Comparison of ENCODE assay signal across 21 cellular contexts in the genomic region with DNA sequence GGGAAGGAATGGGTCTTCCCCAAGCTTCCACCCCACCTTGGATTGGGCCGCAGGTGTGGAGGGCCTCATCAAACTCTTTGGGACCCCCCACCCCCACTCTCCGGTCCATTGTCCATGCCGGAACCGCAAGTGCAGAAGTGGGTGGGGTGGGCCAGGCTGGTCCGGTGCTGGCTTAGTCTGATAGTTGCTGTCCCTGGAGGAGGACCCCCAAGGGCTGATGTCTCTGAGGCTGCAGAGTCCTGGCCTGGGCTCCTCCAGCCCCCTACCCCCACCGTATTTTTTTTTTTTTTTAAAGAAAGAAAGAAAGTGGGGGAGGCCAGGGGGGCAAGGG. TPM values are rescaled to one million over a fixed set of nuclear protein-coding genes. Genes with fewer than 3 reads are reported as not detected.
A peak's percentile ranks its signal among the peaks of the same experiment; 100 is the strongest.
DNase-seq lines count a peak whose midpoint lies in the region; ATAC-seq, FAIRE-seq and TF ChIP-seq lines count a peak whose summit lies in the region.
"Had no signal": no experiment of that assay in that cellular context is flagged by ENCODE, and none has a peak within 500 bp of the region (broad histone marks: within the 10 kb centered on the region; RNA-seq: fewer than 3 reads in every experiment).

No MANE protein-coding gene starts in this region.

- H3K27me3 ChIP-seq in endothelial cell of umbilical vein (ENCODE audit: control insufficient read depth in 2 of 2, insufficient read depth in 2 of 2, low read length in 2 of 2) (no peaks in the 10 kb centered on the region), SJCRH30 (no peaks in the 10 kb centered on the region)
- H3K27me3 ChIP-seq: BE2C had no signal

- H3K4me1 ChIP-seq in endothelial cell of umbilical vein (ENCODE audit: control insufficient read depth, extremely low read depth, insufficient read depth, low read length): peaks cover 13% of the 10 kb centered on the region
- H3K4me1 ChIP-seq in SJCRH30: peaks cover 4% of the 10 kb centered on the region; the same call in 1 of the 2 replicates

- peak overlapping the region; percentile 53 for H3K27ac Mint-ChIP-seq in activated T-cell treated with anti-CD3 and anti-CD28 coated beads, Interleukin-2, amount 50 U/mL, for 24 hours

- peaks cover 59% of the 10 kb centered on the region for H3K36me3 Mint-ChIP-seq in activated T-cell treated with anti-CD3 and anti-CD28 coated beads, Interleukin-2, amount 50 U/mL, for 24 hours (ENCODE audit: low read depth)

- peaks cover 58% of the 10 kb centered on the region for H3K4me1 Mint-ChIP-seq in activated T-cell treated with anti-CD3 and anti-CD28 coated beads, Interleukin-2, amount 50 U/mL, for 24 hours (ENCODE audit: low read depth)

- DNase-seq in activated T-cell treated with anti-CD3 and anti-CD28 coated beads, Interleukin-2, amount 50 U/mL, for 24 hours: no peak
- no peak for DNase-seq in activated T-cell treated with anti-CD3 and anti-CD28 coated beads, Interleukin-2, amount 50 U/mL, for 1 hour
- DNase-seq in RWPE1 (ENCODE audit: low spot score) (no peak), endothelial cell of umbilical vein (ENCODE audit: low read depth, low spot score) (no peak), SJCRH30 (no peak)
- DNase-seq: BE2C; CD8-positive, alpha-beta memory T cell; Kasumi-1; MM.1S; NCI-H1092; NCI-H1436 treated with DMSO at 0.1 percent for 48 hours; NCI-H2029 treated with DMSO at 0.1 percent for 48 hours; NCI-H2171; NCI-H526; RPMI8226; SIG-M5 had no signal

- no peak for FAIRE-seq in endothelial cell of umbilical vein (lab: Jason Lieb, UNC)
- FAIRE-seq: A204.1, D721Med, GM12892 had no signal

- no peaks in the 10 kb centered on the region for H3K9me3 ChIP-seq in endothelial cell of umbilical vein (replicated peaks; ENCODE audit: control insufficient read depth, insufficient read depth, low read length)
- H3K9me3 ChIP-seq in SJCRH30 (replicated peaks): no peaks in the 10 kb centered on the region
- H3K9me3 ChIP-seq: BE2C had no signal

- no peak overlapping the region for H3K4me3 Mint-ChIP-seq in activated T-cell treated with anti-CD3 and anti-CD28 coated beads, Interleukin-2, amount 50 U/mL, for 24 hours

- H3K4me3 ChIP-seq in endothelial cell of umbilical vein (replicated peaks in 1 of 3; ENCODE audit: insufficient read depth in 1 of 3, low read depth in 1 of 3, low read length in 3 of 3): no peak overlapping the region
- no peak overlapping the region for H3K4me3 ChIP-seq in SJCRH30

- H3K27ac ChIP-seq in RWPE1 (peak overlapping the region; percentile 79), endothelial cell of umbilical vein (ENCODE audit: insufficient read depth, low read depth, low read length) (no peak overlapping the region), SJCRH30 (no peak overlapping the region)

- H3K9me3 Mint-ChIP-seq in activated T-cell treated with anti-CD3 and anti-CD28 coated beads, Interleukin-2, amount 50 U/mL, for 24 hours: no peaks in the 10 kb centered on the region
- H3K9me3 Mint-ChIP-seq: CD8-positive, alpha-beta memory T cell had no signal

- H3K4me2 ChIP-seq in endothelial cell of umbilical vein (ENCODE audit: insufficient read depth, low read length): no peak overlapping the region

- POLR2A ChIA-PET in RWPE1 (lab: Yijun Ruan, JAX; ENCODE audit: low non-redundant PET) (no interaction called here), endothelial cell of umbilical vein (lab: Charles Lee) (no interaction called here)

- H3K27me3 Mint-ChIP-seq in activated T-cell treated with anti-CD3 and anti-CD28 coated beads, Interleukin-2, amount 50 U/mL, for 24 hours: no peaks in the 10 kb centered on the region

- TSS peak; percentile 29 for BruUV-seq in endothelial cell of umbilical vein (replicated peaks; lab: Mats Ljungman, UMichigan)

- H3K9me1 ChIP-seq in endothelial cell of umbilical vein (replicated peaks; ENCODE audit: control insufficient read depth, extremely low read depth, insufficient read depth, low read length): no peaks in the 10 kb centered on the region

- TF ChIP-seq POLR2A in endothelial cell of umbilical vein (IDR thresholded peaks at IDR 0.05; ENCODE audit: low read depth, low read length): no peak

- no peaks in the 10 kb centered on the region for H3K79me2 ChIP-seq in endothelial cell of umbilical vein (ENCODE audit: control insufficient read depth, insufficient read depth, low read length)

- H2AFZ ChIP-seq in endothelial cell of umbilical vein (ENCODE audit: low read depth, low read length): no peak overlapping the region

- no peak overlapping the region for H3K9ac ChIP-seq in endothelial cell of umbilical vein (replicated peaks; ENCODE audit: extremely low read depth, insufficient read depth, low read length)

- peaks cover 8 to 31% of the 10 kb centered on the region in 2 experiments for H3K36me3 ChIP-seq in endothelial cell of umbilical vein (ENCODE audit: control insufficient read depth in 2 of 2, extremely low read depth in 1 of 2, insufficient read depth in 2 of 2, low read length in 2 of 2)
- peaks cover 40% of the 10 kb centered on the region for H3K36me3 ChIP-seq in SJCRH30

- no peak for ATAC-seq in HG02642 (IDR thresholded peaks at IDR 0.05; ENCODE audit: poor library complexity, unreplicated experiment)
- ATAC-seq: PC-3 had no signal

- intact Hi-C loops in endothelial cell of umbilical vein (cut with micrococcal nuclease): no loop called here

- TF ChIP-seq CTCF in RWPE1 (conservative IDR thresholded peaks at IDR 0.05; ENCODE audit: low read depth) (no peak), endothelial cell of umbilical vein (IDR thresholded peaks at IDR 0.05; ENCODE audit: extremely low read depth in 1 of 2, insufficient read depth in 1 of 2, low read depth in 1 of 2, low read length in 2 of 2) (no peak)

- CTCF ChIA-PET in RWPE1 (lab: Yijun Ruan, JAX): interaction anchor here (0.7 kb wide), 1 partner anchor 145 kb away, joined by 3 read pairs; no protein-coding TSS in a partner anchor
- CTCF ChIA-PET in endothelial cell of umbilical vein (lab: Charles Lee): interaction anchor here (0.8 to 1.4 kb wide), 3 partner anchors 120 to 139 kb away, joined by 3 read pairs; partner anchors contain the start of gene GRN

- dilution Hi-C loops in endothelial cell of umbilical vein (cut with MboI; ENCODE audit: extremely low pct_ligation_motif_present, low sequenced_read_pairs): no loop called here

- H4K20me1 ChIP-seq in endothelial cell of umbilical vein (replicated peaks; ENCODE audit: control insufficient read depth, extremely low read depth, insufficient read depth, low read length): no peaks in the 10 kb centered on the region

TF ChIP-seq in endothelial cell of umbilical vein, 7 proteins besides CTCF, POLR2A, EP300 and RAD21:
- TF ChIP-seq GATA2 (IDR thresholded peaks at IDR 0.05; ENCODE audit: insufficient read depth, insufficient read length, low read depth, low read length) (no peak), EZH2 (IDR thresholded peaks at IDR 0.05; ENCODE audit: borderline replicate concordance, low read depth, low read length, severe bottlenecking) (no peak), FOS (IDR thresholded peaks at IDR 0.05; ENCODE audit: borderline replicate concordance, insufficient read depth, low read length) (no peak)

RNA-seq across cellular contexts. Expression of gene ATXN7L3, which starts 7.1 kb away (rescaled TPM):
- total RNA-seq in endothelial cell of umbilical vein: 82.5 and 102 TPM in 2 replicates
- polyA plus RNA-seq in endothelial cell of umbilical vein: 50.7 and 61.3 TPM in 2 replicates
- 54.4 and 57.8 TPM in 2 replicates for polyA plus RNA-seq in endothelial cell of umbilical vein (2011; cell fraction: cytosol; rRNA removed)
- 139 and 153 TPM in 2 replicates for polyA plus RNA-seq in endothelial cell of umbilical vein (2011; cell fraction: nucleus; rRNA removed)
- 47.6 and 49.1 TPM in 2 replicates for polyA plus RNA-seq in endothelial cell of umbilical vein (2012)
- 74.9 and 97.1 TPM in 2 replicates for polyA minus RNA-seq in endothelial cell of umbilical vein
- 18.7 TPM for polyA minus RNA-seq in endothelial cell of umbilical vein (2011; cell fraction: cytosol; rRNA and poly(A)+ RNA removed)
- polyA minus RNA-seq in endothelial cell of umbilical vein (2011; cell fraction: nucleus; rRNA and poly(A)+ RNA removed): 36.1 and 38.2 TPM in 2 replicates
- 59.7 and 62.4 TPM in 2 replicates for total RNA-seq in SJCRH30 (2014; rRNA removed; shearing (Covaris generic))

RNA-seq across cellular contexts. Expression of gene UBTF, which starts 12.7 kb away (rescaled TPM):
- total RNA-seq in endothelial cell of umbilical vein: 74.3 and 84.7 TPM in 2 replicates
- polyA plus RNA-seq in endothelial cell of umbilical vein: 10.8 and 14.7 TPM in 2 replicates
- polyA plus RNA-seq in endothelial cell of umbilical vein (2011; cell fraction: cytosol; rRNA removed): 28.1 and 28.3 TPM in 2 replicates
- 48.7 and 49.3 TPM in 2 replicates for polyA plus RNA-seq in endothelial cell of umbilical vein (2011; cell fraction: nucleus; rRNA removed)
- 47.1 and 56.1 TPM in 2 replicates for polyA plus RNA-seq in endothelial cell of umbilical vein (2012)
- polyA minus RNA-seq in endothelial cell of umbilical vein: 23.8 and 24.3 TPM in 2 replicates
- 28.3 TPM for polyA minus RNA-seq in endothelial cell of umbilical vein (2011; cell fraction: cytosol; rRNA and poly(A)+ RNA removed)
- polyA minus RNA-seq in endothelial cell of umbilical vein (2011; cell fraction: nucleus; rRNA and poly(A)+ RNA removed): 17.2 and 26.2 TPM in 2 replicates
- 76.6 and 78.9 TPM in 2 replicates for total RNA-seq in SJCRH30 (2014; rRNA removed; shearing (Covaris generic))

RNA-seq across cellular contexts. Expression of gene TMUB2, which starts 20.0 kb away (rescaled TPM):
- 39.5 and 43.6 TPM in 2 replicates for total RNA-seq in endothelial cell of umbilical vein
- polyA plus RNA-seq in endothelial cell of umbilical vein: 72.5 and 80.0 TPM in 2 replicates
- polyA plus RNA-seq in endothelial cell of umbilical vein (2011; cell fraction: cytosol; rRNA removed): 50.3 and 55.3 TPM in 2 replicates
- polyA plus RNA-seq in endothelial cell of umbilical vein (2011; cell fraction: nucleus; rRNA removed): 150 and 171 TPM in 2 replicates
- polyA plus RNA-seq in endothelial cell of umbilical vein (2012): 32.2 and 40.6 TPM in 2 replicates
- 48.4 and 54.9 TPM in 2 replicates for polyA minus RNA-seq in endothelial cell of umbilical vein
- polyA minus RNA-seq in endothelial cell of umbilical vein (2011; cell fraction: cytosol; rRNA and poly(A)+ RNA removed): 11.1 TPM
- polyA minus RNA-seq in endothelial cell of umbilical vein (2011; cell fraction: nucleus; rRNA and poly(A)+ RNA removed): 18.8 and 24.1 TPM in 2 replicates
- total RNA-seq in SJCRH30 (2014; rRNA removed; shearing (Covaris generic)): 27.8 and 29.6 TPM in 2 replicates

RNA-seq across cellular contexts. Expression of gene ASB16, which starts 36.3 kb away (rescaled TPM):
- total RNA-seq in endothelial cell of umbilical vein: not detected in 2 replicates
- not detected in 2 replicates for polyA plus RNA-seq in endothelial cell of umbilical vein
- polyA plus RNA-seq in endothelial cell of umbilical vein (2011; cell fraction: cytosol; rRNA removed): not detected in 2 replicates
- polyA plus RNA-seq in endothelial cell of umbilical vein (2011; cell fraction: nucleus; rRNA removed): 0.17 and 0.20 TPM in 2 replicates
- polyA plus RNA-seq in endothelial cell of umbilical vein (2012): 0.65 and 0.96 TPM in 2 replicates
- polyA minus RNA-seq in endothelial cell of umbilical vein: not detected in 2 replicates
- polyA minus RNA-seq in endothelial cell of umbilical vein (2011; cell fraction: cytosol; rRNA and poly(A)+ RNA removed): not detected
- polyA minus RNA-seq in endothelial cell of umbilical vein (2011; cell fraction: nucleus; rRNA and poly(A)+ RNA removed): 0.24 TPM in 1 of 2 replicates, not detected in the other
- total RNA-seq in SJCRH30 (2014; rRNA removed; shearing (Covaris generic)): not detected in 2 replicates
